In the genomic region with DNA sequence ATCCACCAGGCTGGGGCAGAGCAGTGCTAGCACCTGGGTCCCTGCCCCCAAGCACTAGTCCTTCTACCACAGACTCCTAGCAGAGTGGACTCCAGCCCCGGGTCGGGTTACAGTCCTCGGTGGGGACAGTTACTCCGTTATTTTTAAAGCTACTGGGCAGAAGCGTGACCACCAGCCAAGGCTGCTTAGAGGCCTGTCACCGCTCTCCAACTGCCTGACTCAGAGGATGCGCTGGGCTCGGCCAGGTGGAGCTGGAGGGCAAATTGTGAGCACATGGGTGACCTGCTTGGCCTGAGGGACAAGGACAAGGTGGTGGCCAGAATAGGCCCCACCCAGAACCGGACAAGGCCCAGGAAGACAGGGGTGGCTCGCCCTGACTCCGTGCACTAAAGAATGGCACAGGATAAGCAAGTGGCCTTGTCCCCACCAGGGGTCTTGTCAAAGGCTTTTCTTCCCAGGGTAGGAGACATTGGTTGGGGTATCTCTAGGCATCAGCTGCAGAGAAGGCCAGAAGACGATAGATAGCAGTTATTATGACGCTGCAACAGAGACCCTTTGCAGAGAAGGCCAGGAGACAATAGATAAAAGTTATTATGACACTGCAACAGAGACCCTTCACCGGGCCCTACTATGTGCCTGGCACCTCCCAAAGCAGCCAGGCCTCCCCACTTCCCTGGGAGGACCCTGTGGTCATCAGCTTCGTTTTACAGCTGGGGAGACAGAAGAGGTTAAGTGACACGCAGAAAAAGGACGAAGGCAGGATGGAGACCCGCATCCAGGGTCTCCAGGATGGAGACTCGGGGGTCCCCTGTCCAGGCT, we compare ENCODE assay signal across 1 cellular context.
TF ChIP-seq lines count a peak whose summit lies in the region.

No MANE protein-coding gene starts in this region.

TF ChIP-seq in HepG2, 621 proteins besides CTCF, POLR2A, EP300 and RAD21 (continues in another document):
- TF ChIP-seq, protein P1, sequence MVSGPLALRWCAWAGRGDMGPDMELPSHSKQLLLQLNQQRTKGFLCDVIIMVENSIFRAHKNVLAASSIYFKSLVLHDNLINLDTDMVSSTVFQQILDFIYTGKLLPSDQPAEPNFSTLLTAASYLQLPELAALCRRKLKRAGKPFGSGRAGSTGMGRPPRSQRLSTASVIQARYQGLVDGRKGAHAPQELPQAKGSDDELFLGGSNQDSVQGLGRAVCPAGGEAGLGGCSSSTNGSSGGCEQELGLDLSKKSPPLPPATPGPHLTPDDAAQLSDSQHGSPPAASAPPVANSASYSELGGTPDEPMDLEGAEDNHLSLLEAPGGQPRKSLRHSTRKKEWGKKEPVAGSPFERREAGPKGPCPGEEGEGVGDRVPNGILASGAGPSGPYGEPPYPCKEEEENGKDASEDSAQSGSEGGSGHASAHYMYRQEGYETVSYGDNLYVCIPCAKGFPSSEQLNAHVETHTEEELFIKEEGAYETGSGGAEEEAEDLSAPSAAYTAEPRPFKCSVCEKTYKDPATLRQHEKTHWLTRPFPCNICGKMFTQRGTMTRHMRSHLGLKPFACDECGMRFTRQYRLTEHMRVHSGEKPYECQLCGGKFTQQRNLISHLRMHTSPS (CRISPR knock-in tag; IDR thresholded peaks at IDR 0.05; ENCODE audit: low read depth): 0 out of 2 replicates have a peak, but pooled peaks have one; percentile 23
- no peak for TF ChIP-seq PAX8 (CRISPR knock-in tag; IDR thresholded peaks at IDR 0.05; ENCODE audit: borderline replicate concordance)
- no peak for TF ChIP-seq SOX6 (IDR thresholded peaks at IDR 0.05)
- TF ChIP-seq SOX6 (CRISPR knock-in tag; IDR thresholded peaks at IDR 0.05): no peak
- TF ChIP-seq, protein P2, sequence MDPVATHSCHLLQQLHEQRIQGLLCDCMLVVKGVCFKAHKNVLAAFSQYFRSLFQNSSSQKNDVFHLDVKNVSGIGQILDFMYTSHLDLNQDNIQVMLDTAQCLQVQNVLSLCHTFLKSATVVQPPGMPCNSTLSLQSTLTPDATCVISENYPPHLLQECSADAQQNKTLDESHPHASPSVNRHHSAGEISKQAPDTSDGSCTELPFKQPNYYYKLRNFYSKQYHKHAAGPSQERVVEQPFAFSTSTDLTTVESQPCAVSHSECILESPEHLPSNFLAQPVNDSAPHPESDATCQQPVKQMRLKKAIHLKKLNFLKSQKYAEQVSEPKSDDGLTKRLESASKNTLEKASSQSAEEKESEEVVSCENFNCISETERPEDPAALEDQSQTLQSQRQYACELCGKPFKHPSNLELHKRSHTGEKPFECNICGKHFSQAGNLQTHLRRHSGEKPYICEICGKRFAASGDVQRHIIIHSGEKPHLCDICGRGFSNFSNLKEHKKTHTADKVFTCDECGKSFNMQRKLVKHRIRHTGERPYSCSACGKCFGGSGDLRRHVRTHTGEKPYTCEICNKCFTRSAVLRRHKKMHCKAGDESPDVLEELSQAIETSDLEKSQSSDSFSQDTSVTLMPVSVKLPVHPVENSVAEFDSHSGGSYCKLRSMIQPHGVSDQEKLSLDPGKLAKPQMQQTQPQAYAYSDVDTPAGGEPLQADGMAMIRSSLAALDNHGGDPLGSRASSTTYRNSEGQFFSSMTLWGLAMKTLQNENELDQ (CRISPR knock-in tag; IDR thresholded peaks at IDR 0.05; ENCODE audit: borderline replicate concordance): no peak
- TF ChIP-seq, protein P3, sequence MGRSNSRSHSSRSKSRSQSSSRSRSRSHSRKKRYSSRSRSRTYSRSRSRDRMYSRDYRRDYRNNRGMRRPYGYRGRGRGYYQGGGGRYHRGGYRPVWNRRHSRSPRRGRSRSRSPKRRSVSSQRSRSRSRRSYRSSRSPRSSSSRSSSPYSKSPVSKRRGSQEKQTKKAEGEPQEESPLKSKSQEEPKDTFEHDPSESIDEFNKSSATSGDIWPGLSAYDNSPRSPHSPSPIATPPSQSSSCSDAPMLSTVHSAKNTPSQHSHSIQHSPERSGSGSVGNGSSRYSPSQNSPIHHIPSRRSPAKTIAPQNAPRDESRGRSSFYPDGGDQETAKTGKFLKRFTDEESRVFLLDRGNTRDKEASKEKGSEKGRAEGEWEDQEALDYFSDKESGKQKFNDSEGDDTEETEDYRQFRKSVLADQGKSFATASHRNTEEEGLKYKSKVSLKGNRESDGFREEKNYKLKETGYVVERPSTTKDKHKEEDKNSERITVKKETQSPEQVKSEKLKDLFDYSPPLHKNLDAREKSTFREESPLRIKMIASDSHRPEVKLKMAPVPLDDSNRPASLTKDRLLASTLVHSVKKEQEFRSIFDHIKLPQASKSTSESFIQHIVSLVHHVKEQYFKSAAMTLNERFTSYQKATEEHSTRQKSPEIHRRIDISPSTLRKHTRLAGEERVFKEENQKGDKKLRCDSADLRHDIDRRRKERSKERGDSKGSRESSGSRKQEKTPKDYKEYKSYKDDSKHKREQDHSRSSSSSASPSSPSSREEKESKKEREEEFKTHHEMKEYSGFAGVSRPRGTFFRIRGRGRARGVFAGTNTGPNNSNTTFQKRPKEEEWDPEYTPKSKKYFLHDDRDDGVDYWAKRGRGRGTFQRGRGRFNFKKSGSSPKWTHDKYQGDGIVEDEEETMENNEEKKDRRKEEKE (IDR thresholded peaks at IDR 0.05): no peak
- no peak for TF ChIP-seq RARG (CRISPR knock-in tag; IDR thresholded peaks at IDR 0.05; ENCODE audit: low read depth)
- TF ChIP-seq TBL1XR1 (IDR thresholded peaks at IDR 0.05; ENCODE audit: borderline replicate concordance, low read length, partially characterized antibody): no peak
- TF ChIP-seq, protein P4, sequence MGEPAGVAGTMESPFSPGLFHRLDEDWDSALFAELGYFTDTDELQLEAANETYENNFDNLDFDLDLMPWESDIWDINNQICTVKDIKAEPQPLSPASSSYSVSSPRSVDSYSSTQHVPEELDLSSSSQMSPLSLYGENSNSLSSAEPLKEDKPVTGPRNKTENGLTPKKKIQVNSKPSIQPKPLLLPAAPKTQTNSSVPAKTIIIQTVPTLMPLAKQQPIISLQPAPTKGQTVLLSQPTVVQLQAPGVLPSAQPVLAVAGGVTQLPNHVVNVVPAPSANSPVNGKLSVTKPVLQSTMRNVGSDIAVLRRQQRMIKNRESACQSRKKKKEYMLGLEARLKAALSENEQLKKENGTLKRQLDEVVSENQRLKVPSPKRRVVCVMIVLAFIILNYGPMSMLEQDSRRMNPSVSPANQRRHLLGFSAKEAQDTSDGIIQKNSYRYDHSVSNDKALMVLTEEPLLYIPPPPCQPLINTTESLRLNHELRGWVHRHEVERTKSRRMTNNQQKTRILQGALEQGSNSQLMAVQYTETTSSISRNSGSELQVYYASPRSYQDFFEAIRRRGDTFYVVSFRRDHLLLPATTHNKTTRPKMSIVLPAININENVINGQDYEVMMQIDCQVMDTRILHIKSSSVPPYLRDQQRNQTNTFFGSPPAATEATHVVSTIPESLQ (CRISPR knock-in tag; conservative IDR thresholded peaks at IDR 0.05): no peak
- TF ChIP-seq PHF21A (CRISPR knock-in tag; IDR thresholded peaks at IDR 0.05): peak; percentile 44; the same call in 1 of the 2 replicates
- TF ChIP-seq, protein P5, sequence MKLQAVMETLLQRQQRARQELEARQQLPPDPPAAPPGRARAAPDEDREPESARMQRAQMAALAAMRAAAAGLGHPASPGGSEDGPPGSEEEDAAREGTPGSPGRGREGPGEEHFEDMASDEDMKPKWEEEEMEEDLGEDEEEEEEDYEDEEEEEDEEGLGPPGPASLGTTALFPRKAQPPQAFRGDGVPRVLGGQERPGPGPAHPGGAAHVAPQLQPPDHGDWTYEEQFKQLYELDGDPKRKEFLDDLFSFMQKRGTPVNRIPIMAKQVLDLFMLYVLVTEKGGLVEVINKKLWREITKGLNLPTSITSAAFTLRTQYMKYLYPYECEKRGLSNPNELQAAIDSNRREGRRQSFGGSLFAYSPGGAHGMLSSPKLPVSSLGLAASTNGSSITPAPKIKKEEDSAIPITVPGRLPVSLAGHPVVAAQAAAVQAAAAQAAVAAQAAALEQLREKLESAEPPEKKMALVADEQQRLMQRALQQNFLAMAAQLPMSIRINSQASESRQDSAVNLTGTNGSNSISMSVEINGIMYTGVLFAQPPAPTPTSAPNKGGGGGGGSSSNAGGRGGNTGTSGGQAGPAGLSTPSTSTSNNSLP (IDR thresholded peaks at IDR 0.05; ENCODE audit: low read depth, low read length): no peak
- TF ChIP-seq ZNF468 (CRISPR knock-in tag; IDR thresholded peaks at IDR 0.05): no peak
- no peak for TF ChIP-seq SP2 (CRISPR knock-in tag; IDR thresholded peaks at IDR 0.05)
- TF ChIP-seq ZBTB7B (CRISPR knock-in tag; IDR thresholded peaks at IDR 0.05): no peak
- TF ChIP-seq PCBP1 (IDR thresholded peaks at IDR 0.05; ENCODE audit: borderline replicate concordance, low read depth, low read length): no peak
- peak; percentile 47 for TF ChIP-seq ZNF263 (CRISPR knock-in tag; IDR thresholded peaks at IDR 0.05)
- TF ChIP-seq ZFX (CRISPR knock-in tag; IDR thresholded peaks at IDR 0.05; ENCODE audit: low read depth): peak; percentile 59; the same call in 1 of the 2 replicates
- TF ChIP-seq ZSCAN30 (CRISPR knock-in tag; IDR thresholded peaks at IDR 0.05): no peak
- TF ChIP-seq, protein P6, sequence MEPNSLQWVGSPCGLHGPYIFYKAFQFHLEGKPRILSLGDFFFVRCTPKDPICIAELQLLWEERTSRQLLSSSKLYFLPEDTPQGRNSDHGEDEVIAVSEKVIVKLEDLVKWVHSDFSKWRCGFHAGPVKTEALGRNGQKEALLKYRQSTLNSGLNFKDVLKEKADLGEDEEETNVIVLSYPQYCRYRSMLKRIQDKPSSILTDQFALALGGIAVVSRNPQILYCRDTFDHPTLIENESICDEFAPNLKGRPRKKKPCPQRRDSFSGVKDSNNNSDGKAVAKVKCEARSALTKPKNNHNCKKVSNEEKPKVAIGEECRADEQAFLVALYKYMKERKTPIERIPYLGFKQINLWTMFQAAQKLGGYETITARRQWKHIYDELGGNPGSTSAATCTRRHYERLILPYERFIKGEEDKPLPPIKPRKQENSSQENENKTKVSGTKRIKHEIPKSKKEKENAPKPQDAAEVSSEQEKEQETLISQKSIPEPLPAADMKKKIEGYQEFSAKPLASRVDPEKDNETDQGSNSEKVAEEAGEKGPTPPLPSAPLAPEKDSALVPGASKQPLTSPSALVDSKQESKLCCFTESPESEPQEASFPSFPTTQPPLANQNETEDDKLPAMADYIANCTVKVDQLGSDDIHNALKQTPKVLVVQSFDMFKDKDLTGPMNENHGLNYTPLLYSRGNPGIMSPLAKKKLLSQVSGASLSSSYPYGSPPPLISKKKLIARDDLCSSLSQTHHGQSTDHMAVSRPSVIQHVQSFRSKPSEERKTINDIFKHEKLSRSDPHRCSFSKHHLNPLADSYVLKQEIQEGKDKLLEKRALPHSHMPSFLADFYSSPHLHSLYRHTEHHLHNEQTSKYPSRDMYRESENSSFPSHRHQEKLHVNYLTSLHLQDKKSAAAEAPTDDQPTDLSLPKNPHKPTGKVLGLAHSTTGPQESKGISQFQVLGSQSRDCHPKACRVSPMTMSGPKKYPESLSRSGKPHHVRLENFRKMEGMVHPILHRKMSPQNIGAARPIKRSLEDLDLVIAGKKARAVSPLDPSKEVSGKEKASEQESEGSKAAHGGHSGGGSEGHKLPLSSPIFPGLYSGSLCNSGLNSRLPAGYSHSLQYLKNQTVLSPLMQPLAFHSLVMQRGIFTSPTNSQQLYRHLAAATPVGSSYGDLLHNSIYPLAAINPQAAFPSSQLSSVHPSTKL (CRISPR knock-in tag; IDR thresholded peaks at IDR 0.05): no peak
- TF ChIP-seq, protein P7, sequence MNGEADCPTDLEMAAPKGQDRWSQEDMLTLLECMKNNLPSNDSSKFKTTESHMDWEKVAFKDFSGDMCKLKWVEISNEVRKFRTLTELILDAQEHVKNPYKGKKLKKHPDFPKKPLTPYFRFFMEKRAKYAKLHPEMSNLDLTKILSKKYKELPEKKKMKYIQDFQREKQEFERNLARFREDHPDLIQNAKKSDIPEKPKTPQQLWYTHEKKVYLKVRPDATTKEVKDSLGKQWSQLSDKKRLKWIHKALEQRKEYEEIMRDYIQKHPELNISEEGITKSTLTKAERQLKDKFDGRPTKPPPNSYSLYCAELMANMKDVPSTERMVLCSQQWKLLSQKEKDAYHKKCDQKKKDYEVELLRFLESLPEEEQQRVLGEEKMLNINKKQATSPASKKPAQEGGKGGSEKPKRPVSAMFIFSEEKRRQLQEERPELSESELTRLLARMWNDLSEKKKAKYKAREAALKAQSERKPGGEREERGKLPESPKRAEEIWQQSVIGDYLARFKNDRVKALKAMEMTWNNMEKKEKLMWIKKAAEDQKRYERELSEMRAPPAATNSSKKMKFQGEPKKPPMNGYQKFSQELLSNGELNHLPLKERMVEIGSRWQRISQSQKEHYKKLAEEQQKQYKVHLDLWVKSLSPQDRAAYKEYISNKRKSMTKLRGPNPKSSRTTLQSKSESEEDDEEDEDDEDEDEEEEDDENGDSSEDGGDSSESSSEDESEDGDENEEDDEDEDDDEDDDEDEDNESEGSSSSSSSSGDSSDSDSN (CRISPR knock-in tag; IDR thresholded peaks at IDR 0.05): peak; percentile 55; the same call in 1 of the 2 replicates
- TF ChIP-seq RNF2 (conservative IDR thresholded peaks at IDR 0.05; ENCODE audit: low read depth): no peak
- TF ChIP-seq, protein P8, sequence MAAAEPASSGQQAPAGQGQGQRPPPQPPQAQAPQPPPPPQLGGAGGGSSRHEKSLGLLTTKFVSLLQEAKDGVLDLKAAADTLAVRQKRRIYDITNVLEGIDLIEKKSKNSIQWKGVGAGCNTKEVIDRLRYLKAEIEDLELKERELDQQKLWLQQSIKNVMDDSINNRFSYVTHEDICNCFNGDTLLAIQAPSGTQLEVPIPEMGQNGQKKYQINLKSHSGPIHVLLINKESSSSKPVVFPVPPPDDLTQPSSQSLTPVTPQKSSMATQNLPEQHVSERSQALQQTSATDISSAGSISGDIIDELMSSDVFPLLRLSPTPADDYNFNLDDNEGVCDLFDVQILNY (CRISPR knock-in tag; conservative IDR thresholded peaks at IDR 0.05): no peak
- no peak for TF ChIP-seq DMAP1 (CRISPR knock-in tag; IDR thresholded peaks at IDR 0.05)
- TF ChIP-seq NR2F6 (IDR thresholded peaks at IDR 0.05): no peak
- TF ChIP-seq NR2F6 (CRISPR knock-in tag; IDR thresholded peaks at IDR 0.05): peak; percentile 16; the same call in 1 of the 2 replicates
- TF ChIP-seq MYC (CRISPR knock-in tag; IDR thresholded peaks at IDR 0.05; ENCODE audit: borderline replicate concordance): peak; percentile 71
